In genomic region chr14:50020799-50021198, GRCh38 we compare ENCODE assay signal across 22 cellular contexts.
A peak's percentile ranks its signal among the peaks of the same experiment; 100 is the strongest.
DNase-seq lines count a peak whose midpoint lies in the region; ATAC-seq and TF ChIP-seq lines count a peak whose summit lies in the region.
"Had no signal": no experiment of that assay in that cellular context is flagged by ENCODE, and none has a peak within 500 bp of the region (broad histone marks: within the 10 kb centered on the region; RNA-seq: fewer than 3 reads in every experiment).

No MANE protein-coding gene starts in this region.

- no peak for DNase-seq in T-helper 2 cell treated with Interferon-gamma antibody and Interleukin-4, amounts not matched to agents 5 μg/mL and 100 μg/mL, for 36 hours (ENCODE audit: low spot score)
- DNase-seq in T-helper 2 cell, result no peak
- DNase-seq in activated naive CD8-positive, alpha-beta T cell treated with anti-CD3 and anti-CD28 coated beads, Interleukin-2, amount 50 U/mL, for 24 hours, result no peak
- no peak for DNase-seq in natural killer cell treated with Interleukin-12 subunit alpha and Interleukin-12 subunit beta and Interleukin-15 and Interleukin-18, amount 100 ng/mL, for 72 hours (ENCODE audit: low spot score)
- DNase-seq in MCF 10A (ENCODE audit: unreplicated experiment), result no peak
- no peak for DNase-seq in DMS153 treated with DMSO at 0.1 percent for 48 hours (lab: John Stamatoyannopoulos, UW; ENCODE audit: unreplicated experiment)
- DNase-seq: 8988T; body of pancreas; cortex of kidney; DMS 273 treated with DMSO at 0.1 percent for 48 hours; foreskin fibroblast; GF-D8; hypothalamus; Kasumi-1; naive B cell; NCI-H1105 treated with DMSO at 0.1 percent for 48 hours; NCI-H524; stimulated activated naive B cell treated with anti-CD40 and anti-IgM and Interleukin-4, amounts not matched to agents 10 μg/mL and 1 μg/mL and 100 μg/mL, for 72 hours; thyroid gland had no signal

- no TSS peak for BruUV-seq in MCF 10A (replicated peaks; lab: Mats Ljungman, UMichigan)

- TF ChIP-seq CTCF in MCF 10A (IDR thresholded peaks at IDR 0.05; ENCODE audit: unreplicated experiment), result no peak

- CTCF ChIA-PET in MCF 10A (lab: Yijun Ruan, JAX), result no interaction called here

- H3K27ac Mint-ChIP-seq in T-helper 2 cell treated with Interferon-gamma antibody and Interleukin-4, amounts not matched to agents 5 μg/mL and 100 μg/mL, for 36 hours, result peak overlapping the region; percentile 76
- peak overlapping the region in 2 of 3 donors; percentile 15 to 31 for H3K27ac Mint-ChIP-seq in IgD-negative memory B cell
- peak overlapping the region; percentile 16 for H3K27ac Mint-ChIP-seq in activated naive CD8-positive, alpha-beta T cell treated with anti-CD3 and anti-CD28 coated beads, Interleukin-2, amount 50 U/mL, for 24 hours
- H3K27ac Mint-ChIP-seq in natural killer cell treated with Interleukin-12 subunit alpha and Interleukin-12 subunit beta and Interleukin-15 and Interleukin-18, amount 100 ng/mL, for 72 hours, result peak overlapping the region; percentile 82 to 93
- H3K27ac Mint-ChIP-seq in MCF 10A (ENCODE audit: low read depth, unreplicated experiment), result no peak overlapping the region

- H3K9me3 Mint-ChIP-seq in T-helper 2 cell treated with Interferon-gamma antibody and Interleukin-4, amounts not matched to agents 5 μg/mL and 100 μg/mL, for 36 hours, result peaks cover 36% of the 10 kb centered on the region
- H3K9me3 Mint-ChIP-seq in IgD-negative memory B cell, result peaks cover 1 to 16% (median 4%) of the 10 kb centered on the region in 3 donors
- H3K9me3 Mint-ChIP-seq in activated naive CD8-positive, alpha-beta T cell treated with anti-CD3 and anti-CD28 coated beads, Interleukin-2, amount 50 U/mL, for 24 hours, result peaks cover 29% of the 10 kb centered on the region
- peaks cover 11% of the 10 kb centered on the region for H3K9me3 Mint-ChIP-seq in natural killer cell treated with Interleukin-12 subunit alpha and Interleukin-12 subunit beta and Interleukin-15 and Interleukin-18, amount 100 ng/mL, for 72 hours
- peaks cover 8% of the 10 kb centered on the region for H3K9me3 Mint-ChIP-seq in MCF 10A (ENCODE audit: unreplicated experiment)

- peaks cover 28% of the 10 kb centered on the region for H3K4me1 Mint-ChIP-seq in T-helper 2 cell treated with Interferon-gamma antibody and Interleukin-4, amounts not matched to agents 5 μg/mL and 100 μg/mL, for 36 hours (ENCODE audit: low read depth)
- peaks cover 11 to 17% (median 12%) of the 10 kb centered on the region in 3 donors for H3K4me1 Mint-ChIP-seq in IgD-negative memory B cell
- H3K4me1 Mint-ChIP-seq in activated naive CD8-positive, alpha-beta T cell treated with anti-CD3 and anti-CD28 coated beads, Interleukin-2, amount 50 U/mL, for 24 hours, result peaks cover 36% of the 10 kb centered on the region
- H3K4me1 Mint-ChIP-seq in natural killer cell treated with Interleukin-12 subunit alpha and Interleukin-12 subunit beta and Interleukin-15 and Interleukin-18, amount 100 ng/mL, for 72 hours (ENCODE audit: low read depth in 2 of 2), result peaks cover 42 to 48% of the 10 kb centered on the region in 2 donors
- peaks cover 21% of the 10 kb centered on the region for H3K4me1 Mint-ChIP-seq in MCF 10A (ENCODE audit: insufficient read depth, unreplicated experiment)

- ATAC-seq in activated naive CD8-positive, alpha-beta T cell treated with anti-CD3 and anti-CD28 coated beads, Interleukin-2, amount 50 U/mL, for 24 hours, result no peak
- ATAC-seq in natural killer cell treated with Interleukin-12 subunit alpha and Interleukin-12 subunit beta and Interleukin-15 and Interleukin-18, amount 100 ng/mL, for 72 hours, result no peak
- no peak for ATAC-seq in HG02678 (IDR thresholded peaks at IDR 0.05; ENCODE audit: unreplicated experiment)
- ATAC-seq: body of pancreas; sciatic nerve; stimulated activated naive B cell treated with anti-CD40 and anti-IgM and Interleukin-4, amounts not matched to agents 10 μg/mL and 1 μg/mL and 100 μg/mL, for 72 hours had no signal

- POLR2A ChIA-PET in MCF 10A (lab: Yijun Ruan, JAX), result interaction anchor here (1.5 to 1.8 kb wide), 2 partner anchors 11 to 15 kb away, joined by 3 to 4 read pairs; no protein-coding TSS in a partner anchor

- no peaks in the 10 kb centered on the region for H3K27me3 Mint-ChIP-seq in T-helper 2 cell treated with Interferon-gamma antibody and Interleukin-4, amounts not matched to agents 5 μg/mL and 100 μg/mL, for 36 hours (ENCODE audit: low read depth)
- H3K27me3 Mint-ChIP-seq in IgD-negative memory B cell (no peaks in the 10 kb centered on the region), MCF 10A (ENCODE audit: insufficient read depth, unreplicated experiment) (no peaks in the 10 kb centered on the region)
- H3K27me3 Mint-ChIP-seq in activated naive CD8-positive, alpha-beta T cell treated with anti-CD3 and anti-CD28 coated beads, Interleukin-2, amount 50 U/mL, for 24 hours, result no peaks in the 10 kb centered on the region
- H3K27me3 Mint-ChIP-seq in natural killer cell treated with Interleukin-12 subunit alpha and Interleukin-12 subunit beta and Interleukin-15 and Interleukin-18, amount 100 ng/mL, for 72 hours, result no peaks in the 10 kb centered on the region
- H3K27me3 Mint-ChIP-seq: naive B cell; stimulated activated naive B cell treated with anti-CD40 and anti-IgM and Interleukin-4, amounts not matched to agents 10 μg/mL and 1 μg/mL and 100 μg/mL, for 72 hours had no signal

- H3K36me3 Mint-ChIP-seq in T-helper 2 cell treated with Interferon-gamma antibody and Interleukin-4, amounts not matched to agents 5 μg/mL and 100 μg/mL, for 36 hours (ENCODE audit: low read depth), result peaks cover 39% of the 10 kb centered on the region
- H3K36me3 Mint-ChIP-seq in IgD-negative memory B cell (peaks cover 12% of the 10 kb centered on the region), MCF 10A (ENCODE audit: insufficient read depth, unreplicated experiment) (peaks cover 3% of the 10 kb centered on the region)
- peaks cover 37% of the 10 kb centered on the region for H3K36me3 Mint-ChIP-seq in activated naive CD8-positive, alpha-beta T cell treated with anti-CD3 and anti-CD28 coated beads, Interleukin-2, amount 50 U/mL, for 24 hours (ENCODE audit: low read depth)
- H3K36me3 Mint-ChIP-seq in natural killer cell treated with Interleukin-12 subunit alpha and Interleukin-12 subunit beta and Interleukin-15 and Interleukin-18, amount 100 ng/mL, for 72 hours, result peaks cover 40% of the 10 kb centered on the region

- peak overlapping the region; percentile 62 for H3K4me3 Mint-ChIP-seq in T-helper 2 cell treated with Interferon-gamma antibody and Interleukin-4, amounts not matched to agents 5 μg/mL and 100 μg/mL, for 36 hours
- H3K4me3 Mint-ChIP-seq in IgD-negative memory B cell (peak overlapping the region in 2 of 4 donors; percentile 72 to 75), MCF 10A (ENCODE audit: unreplicated experiment) (no peak overlapping the region)
- no peak overlapping the region for H3K4me3 Mint-ChIP-seq in activated naive CD8-positive, alpha-beta T cell treated with anti-CD3 and anti-CD28 coated beads, Interleukin-2, amount 50 U/mL, for 24 hours
- peak overlapping the region; percentile 90 for H3K4me3 Mint-ChIP-seq in natural killer cell treated with Interleukin-12 subunit alpha and Interleukin-12 subunit beta and Interleukin-15 and Interleukin-18, amount 100 ng/mL, for 72 hours
- H3K4me3 Mint-ChIP-seq: stimulated activated naive B cell treated with anti-CD40 and anti-IgM and Interleukin-4, amounts not matched to agents 10 μg/mL and 1 μg/mL and 100 μg/mL, for 72 hours had no signal

- intact Hi-C loops in MCF 10A (cut with micrococcal nuclease), result no loop called here

Comparison
In these comparisons a context has a peak if more than half of its experiments do, and no peak if none do; other contexts are left out.
1. H3K4me3 Mint-ChIP-seq: peak in T-helper 2 cell treated with Interferon-gamma antibody and Interleukin-4, amounts not matched to agents 5 μg/mL and 100 μg/mL, for 36 hours (single experiment) and natural killer cell treated with Interleukin-12 subunit alpha and Interleukin-12 subunit beta and Interleukin-15 and Interleukin-18, amount 100 ng/mL, for 72 hours (single experiment); none in activated naive CD8-positive, alpha-beta T cell treated with anti-CD3 and anti-CD28 coated beads, Interleukin-2, amount 50 U/mL, for 24 hours (single experiment) and MCF 10A (single experiment).